In genomic region chr6:73728548-73729205, GRCh38 we compare ENCODE assay signal across 10 cellular contexts. TPM values are rescaled to one million over a fixed set of nuclear protein-coding genes. Genes with fewer than 3 reads are reported as not detected.
DNase-seq lines count a peak whose midpoint lies in the region; ATAC-seq, FAIRE-seq and TF ChIP-seq lines count a peak whose summit lies in the region.
"Had no signal": no experiment of that assay in that cellular context is flagged by ENCODE, and none has a peak within 500 bp of the region (broad histone marks: within the 10 kb centered on the region; RNA-seq: fewer than 3 reads in every experiment).

No MANE protein-coding gene starts in this region.

- peaks cover 64% of the 10 kb centered on the region for H3K36me3 Mint-ChIP-seq in activated T-helper 2 cell treated with anti-CD3 and anti-CD28 coated beads, Interferon-gamma antibody, Interleukin-2, Interleukin-4, amounts not matched to agents 10 μg/mL and 5 μg/mL and 100 μg/mL, durations not matched to agents 14 hours and 24 hours and 36 hours (ENCODE audit: low read depth)
- H3K36me3 Mint-ChIP-seq in nephron progenitor cell (ENCODE audit: low read depth), result no peaks in the 10 kb centered on the region

- no peaks in the 10 kb centered on the region for H3K9me3 Mint-ChIP-seq in activated T-helper 2 cell treated with anti-CD3 and anti-CD28 coated beads, Interferon-gamma antibody, Interleukin-2, Interleukin-4, amounts not matched to agents 10 μg/mL and 5 μg/mL and 100 μg/mL, durations not matched to agents 14 hours and 24 hours and 36 hours
- no peaks in the 10 kb centered on the region for H3K9me3 Mint-ChIP-seq in nephron progenitor cell

- peak; percentile 60 for FAIRE-seq in GM18507 (lab: Jason Lieb, UNC)

- no peak for TF ChIP-seq CTCF in nephron progenitor cell (IDR thresholded peaks at IDR 0.05)
- TF ChIP-seq CTCF in GM20000 (IDR thresholded peaks at IDR 0.05; ENCODE audit: extremely low read depth, missing control alignments), result no peak

- DNase-seq in GM18507 (ENCODE audit: extremely low spot score, insufficient read length, low read depth) (no peak), cardiac septum (ENCODE audit: low spot score) (no peak), NCI-H1048 (lab: John Stamatoyannopoulos, UW) (no peak), nephron progenitor cell (no peak), GM20000 (ENCODE audit: low spot score) (no peak)
- no peak for DNase-seq in activated T-helper 2 cell treated with anti-CD3 and anti-CD28 coated beads, Interferon-gamma antibody, Interleukin-2, Interleukin-4, amounts not matched to agents 10 μg/mL and 5 μg/mL and 100 μg/mL, durations not matched to agents 14 hours and 24 hours and 36 hours (ENCODE audit: low spot score)
- DNase-seq: brain microvascular endothelial cell, DMS153 had no signal

- H3K27ac Mint-ChIP-seq in activated T-helper 2 cell treated with anti-CD3 and anti-CD28 coated beads, Interferon-gamma antibody, Interleukin-2, Interleukin-4, amounts not matched to agents 10 μg/mL and 5 μg/mL and 100 μg/mL, durations not matched to agents 14 hours and 24 hours and 36 hours, result peak overlapping the region; percentile 94
- no peak overlapping the region for H3K27ac Mint-ChIP-seq in nephron progenitor cell

- H3K27me3 Mint-ChIP-seq in activated T-helper 2 cell treated with anti-CD3 and anti-CD28 coated beads, Interferon-gamma antibody, Interleukin-2, Interleukin-4, amounts not matched to agents 10 μg/mL and 5 μg/mL and 100 μg/mL, durations not matched to agents 14 hours and 24 hours and 36 hours (ENCODE audit: low read depth), result no peaks in the 10 kb centered on the region
- H3K27me3 Mint-ChIP-seq in nephron progenitor cell (ENCODE audit: low read depth, poor library complexity), result no peaks in the 10 kb centered on the region

- H3K4me1 Mint-ChIP-seq in activated T-helper 2 cell treated with anti-CD3 and anti-CD28 coated beads, Interferon-gamma antibody, Interleukin-2, Interleukin-4, amounts not matched to agents 10 μg/mL and 5 μg/mL and 100 μg/mL, durations not matched to agents 14 hours and 24 hours and 36 hours (ENCODE audit: low read depth), result peaks cover 40% of the 10 kb centered on the region
- no peaks in the 10 kb centered on the region for H3K4me1 Mint-ChIP-seq in nephron progenitor cell

- peak overlapping the region; percentile 60 for H3K4me3 Mint-ChIP-seq in activated T-helper 2 cell treated with anti-CD3 and anti-CD28 coated beads, Interferon-gamma antibody, Interleukin-2, Interleukin-4, amounts not matched to agents 10 μg/mL and 5 μg/mL and 100 μg/mL, durations not matched to agents 14 hours and 24 hours and 36 hours (ENCODE audit: low read depth)
- H3K4me3 Mint-ChIP-seq in nephron progenitor cell, result no peak overlapping the region

- intact Hi-C loops in activated T-helper 2 cell treated with anti-CD3 and anti-CD28 coated beads, Interferon-gamma antibody, Interleukin-2, Interleukin-4, amounts not matched to agents 10 μg/mL and 5 μg/mL and 100 μg/mL, durations not matched to agents 14 hours and 24 hours and 36 hours (cut with micrococcal nuclease), result loop anchor here (1.0 to 2.0 kb wide), 2 partner anchors 33 to 74 kb away; no protein-coding TSS in a partner anchor
- intact Hi-C loops in cardiac septum (cut with DNase I), result no loop called here

- ATAC-seq in GM21423 (IDR thresholded peaks at IDR 0.05; ENCODE audit: unreplicated experiment), result peak; percentile 55
- ATAC-seq in HG03432 (IDR thresholded peaks at IDR 0.05; ENCODE audit: unreplicated experiment), result peak; percentile 75

RNA-seq across cellular contexts. Expression of gene CD109, which starts 32.7 kb away (rescaled TPM):
- 24.4 and 26.1 TPM in 2 replicates for total RNA-seq in activated T-helper 2 cell treated with anti-CD3 and anti-CD28 coated beads, Interferon-gamma antibody, Interleukin-2, Interleukin-4, amounts not matched to agents 10 μg/mL and 5 μg/mL and 100 μg/mL, durations not matched to agents 14 hours and 24 hours and 36 hours
- 6.3 TPM for total RNA-seq in cardiac septum
